11 cellular contexts compared by ENCODE assay signal in the genomic region with DNA sequence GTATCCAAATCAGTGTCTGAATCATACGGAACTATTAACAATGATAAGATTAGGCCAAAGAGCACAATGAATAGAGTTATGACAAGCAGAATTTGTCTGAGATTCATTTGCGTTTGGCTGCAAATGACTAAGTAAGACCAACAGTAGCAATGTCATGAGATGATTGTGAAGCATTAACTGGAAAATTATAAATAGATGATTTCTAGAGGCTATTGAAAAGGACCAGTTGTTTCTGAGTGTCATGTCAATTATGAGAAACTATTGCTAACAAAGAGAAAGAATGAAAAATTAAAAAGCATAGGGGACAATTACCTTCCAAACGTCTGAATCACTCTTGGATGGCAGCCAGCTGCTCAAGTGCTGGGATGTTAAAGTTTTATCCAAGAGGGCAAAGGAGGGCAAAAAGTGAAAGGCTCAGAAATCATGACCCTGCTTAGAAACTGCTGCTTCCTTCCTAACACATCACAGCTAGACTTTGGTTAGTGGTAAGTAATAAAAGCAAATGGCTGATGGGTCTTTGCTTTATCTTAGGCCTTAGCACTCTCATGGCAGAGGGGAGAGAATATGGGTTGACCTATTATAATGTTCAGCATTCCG.
A peak's percentile ranks its signal among the peaks of the same experiment; 100 is the strongest.
DNase-seq lines count a peak whose midpoint lies in the region; ATAC-seq and TF ChIP-seq lines count a peak whose summit lies in the region.
"Had no signal": no experiment of that assay in that cellular context is flagged by ENCODE, and none has a peak within 500 bp of the region (broad histone marks: within the 10 kb centered on the region; RNA-seq: fewer than 3 reads in every experiment).

No MANE protein-coding gene starts in this region.

- H3K9me3 ChIP-seq in suprapubic skin: no peaks in the 10 kb centered on the region
- H3K9me3 ChIP-seq: Caco-2 had no signal

- no peaks in the 10 kb centered on the region for H3K79me2 ChIP-seq in ACC112 (ENCODE audit: control insufficient read depth, insufficient read depth, low read length, unreplicated experiment)

- 43% methylated on average over 4 of the region's 4 CpGs for WGBS in suprapubic skin

- peak; percentile 77 for DNase-seq in M059J (ENCODE audit: low read depth)
- peak; percentile 70 for DNase-seq in choroid plexus epithelial cell (ENCODE audit: low read depth)
- DNase-seq in lung microvascular endothelial cell (ENCODE audit: low read depth in 2 of 2): peak; percentile 31 to 85
- no peak for DNase-seq in suprapubic skin (ENCODE audit: low spot score in 2 of 2)
- DNase-seq in DMS114 treated with DMSO at 0.1 percent for 48 hours (lab: John Stamatoyannopoulos, UW; ENCODE audit: unreplicated experiment): no peak
- DNase-seq: Caco-2, KG1, T-helper 17 cell had no signal

- H3K36me3 ChIP-seq in ACC112 (ENCODE audit: insufficient read depth, low read length): no peaks in the 10 kb centered on the region
- no peaks in the 10 kb centered on the region for H3K36me3 ChIP-seq in suprapubic skin

- TF ChIP-seq EP300 in suprapubic skin (IDR thresholded peaks at IDR 0.05): no peak

- ATAC-seq in GM19452 (IDR thresholded peaks at IDR 0.05; ENCODE audit: unreplicated experiment) (no peak), GM18505 (IDR thresholded peaks at IDR 0.05; ENCODE audit: unreplicated experiment) (no peak)
- ATAC-seq: T-helper 17 cell had no signal

- TF ChIP-seq POLR2A in GM18505 (IDR thresholded peaks at IDR 0.05; ENCODE audit: borderline replicate concordance, extremely low read depth, insufficient read depth, insufficient read length): no peak
- TF ChIP-seq POLR2A in suprapubic skin (IDR thresholded peaks at IDR 0.05): no peak

- H2AFZ ChIP-seq in ACC112 (ENCODE audit: low read length, unreplicated experiment): peak overlapping the region; percentile 29

- H3K4me1 ChIP-seq in ACC112 (ENCODE audit: control insufficient read depth, insufficient read depth, low read length, unreplicated experiment) (peaks cover 40% of the 10 kb centered on the region), suprapubic skin (peaks cover 5% of the 10 kb centered on the region)
- H3K4me1 ChIP-seq: Caco-2 had no signal

- H3K4me3 ChIP-seq in ACC112 (ENCODE audit: low read depth, low read length) (peak overlapping the region; percentile 45; the same call in 1 of the 2 replicates), choroid plexus epithelial cell (ENCODE audit: low read depth, low read length) (no peak overlapping the region), suprapubic skin (no peak overlapping the region)

- H3K27me3 ChIP-seq in ACC112 (ENCODE audit: insufficient read depth, low read length) (no peaks in the 10 kb centered on the region), suprapubic skin (no peaks in the 10 kb centered on the region)

- H3K27ac ChIP-seq in ACC112 (ENCODE audit: low read depth, low read length) (peak overlapping the region; percentile 82), suprapubic skin (no peak overlapping the region)

- no peak for TF ChIP-seq CTCF in choroid plexus epithelial cell (conservative IDR thresholded peaks at IDR 0.05; ENCODE audit: low read depth, low read length)
- no peak for TF ChIP-seq CTCF in suprapubic skin (IDR thresholded peaks at IDR 0.05)

Comparison
In these comparisons a context has a peak if more than half of its experiments do, and no peak if none do; other contexts are left out.
1. DNase-seq: peak in M059J (single experiment), choroid plexus epithelial cell (single experiment) and lung microvascular endothelial cell (2 of 2); none in suprapubic skin (0 of 2) and DMS114 treated with DMSO at 0.1 percent for 48 hours (single experiment).